In genomic region chr13:75695908-75696307, GRCh38 we compare ENCODE assay signal across 8 cellular contexts. TPM values are rescaled to one million over a fixed set of nuclear protein-coding genes. Genes with fewer than 3 reads are reported as not detected.
DNase-seq lines count a peak whose midpoint lies in the region; ATAC-seq and TF ChIP-seq lines count a peak whose summit lies in the region.
"Not testable (repeated sequence)": the region's sequence is repeated elsewhere in the genome, so short reads cannot be mapped to it uniquely, and the experiment has no call there.

No MANE protein-coding gene starts in this region.

- ATAC-seq in HG02642 (IDR thresholded peaks at IDR 0.05; ENCODE audit: poor library complexity, unreplicated experiment) (peak; percentile 64), Right ventricle myocardium inferior (peak; percentile 48)

- peak; percentile 45 for DNase-seq in GDM1 (lab: John Stamatoyannopoulos, UW)
- DNase-seq in NCI-H1930 (lab: John Stamatoyannopoulos, UW) = peak; percentile 21 to 61
- DNase-seq in T1000 (lab: John Stamatoyannopoulos, UW) = peak; percentile 6
- peak; percentile 85 for DNase-seq in adipocyte (ENCODE audit: low read depth)
- peak; percentile 76 for DNase-seq in Right ventricle myocardium inferior (ENCODE audit: missing footprints)
- peak; percentile 68 to 87 (median 83) for DNase-seq in ovary
- peak; percentile 96 for DNase-seq in superior temporal gyrus (ENCODE audit: extremely low spot score)

- H3K4me1 ChIP-seq in adipocyte (ENCODE audit: control insufficient read depth, insufficient read depth, low read length) = peaks cover 28% of the 10 kb centered on the region
- not testable (repeated sequence) for H3K4me1 ChIP-seq in ovary (ENCODE audit: insufficient read depth)

- H3K4me3 ChIP-seq in adipocyte (ENCODE audit: low read length); ovary: not testable (repeated sequence)

- H3K36me3 ChIP-seq in adipocyte (ENCODE audit: control insufficient read depth, insufficient read depth, low read length, severe bottlenecking) = peaks cover 32% of the 10 kb centered on the region
- not testable (repeated sequence) for H3K36me3 ChIP-seq in ovary

- peak; percentile 80 to 95 (median 94) for TF ChIP-seq CTCF in ovary (IDR thresholded peaks at IDR 0.05)

- not testable (repeated sequence) for H3K27ac ChIP-seq in ovary

- H3K27me3 ChIP-seq in adipocyte (replicated peaks; ENCODE audit: control insufficient read depth, insufficient read depth, low read length); ovary: not testable (repeated sequence)

- 20 to 23% (median 21%) methylated on average over 8 of the region's 8 CpGs for WGBS in ovary, 3 donors

- not testable (repeated sequence) for TF ChIP-seq EP300 in ovary (IDR thresholded peaks at IDR 0.05)

- H3K9me3 ChIP-seq in adipocyte (ENCODE audit: control insufficient read depth, low read length); ovary: not testable (repeated sequence)

- H3K9ac ChIP-seq in adipocyte (ENCODE audit: low read length) = not testable (repeated sequence)

- intact Hi-C loops in Right ventricle myocardium inferior (cut with DNase I) = loop anchor here (2.0 to 5.0 kb wide), 3 partner anchors 109 to 1206 kb away; no protein-coding TSS in a partner anchor
- intact Hi-C loops in ovary (cut with DNase I) = loop anchor here in 2 of 4 donors (5.0 to 10.0 kb wide), 4 partner anchors 179 to 1209 kb away; no protein-coding TSS in a partner anchor

- not testable (repeated sequence) for TF ChIP-seq POLR2A in ovary (IDR thresholded peaks at IDR 0.05)

RNA-seq across cellular contexts. Expression of gene LMO7, which starts 59.8 kb away (rescaled TPM):
- total RNA-seq in Right ventricle myocardium inferior = 392 TPM
- total RNA-seq in ovary = 10 to 100 TPM in 6 of 7 donors, 1 to 10 TPM in 1; 9.6 to 60.7 (median 26.5) TPM
- polyA plus RNA-seq in ovary = 10 to 100 TPM; 14.4 to 20.1 TPM

Comparison
In these comparisons a context has a peak if more than half of its experiments do, and no peak if none do; other contexts are left out.
1. DNase-seq: peak in every context shown above with its lines; median percentile 96 in superior temporal gyrus; 85 in adipocyte; 83 in ovary; 76 in Right ventricle myocardium inferior; 45 in GDM1; 41 in NCI-H1930; 6 in T1000.